Comparison of ENCODE assay signal across 23 cellular contexts in genomic region chr2:171785450-171785849, GRCh38.
"Had no signal": no experiment of that assay in that cellular context is flagged by ENCODE, and none has a peak within 500 bp of the region (broad histone marks: within the 10 kb centered on the region; RNA-seq: fewer than 3 reads in every experiment).

No MANE protein-coding gene starts in this region.

- H3K4me3 ChIP-seq: hepatocyte, left ventricle myocardium inferior, lung, ovary, right atrium auricular region, right lobe of liver, skin epidermis, stomach, testis, thyroid gland, transverse colon, upper lobe of right lung had no signal

- DNase-seq: islet precursor cell; left ventricle myocardium inferior; mesendoderm; naive B cell; natural killer cell; ovary; right lobe of liver; stimulated activated CD4-positive, alpha-beta T cell treated with anti-CD3 and anti-CD28 coated beads, Interleukin-12 subunit alpha, Interleukin-12 subunit beta, amount 100 ng/mL, for 4 hours; stimulated activated CD4-positive, alpha-beta T cell treated with anti-CD3 and anti-CD28 coated beads, Interleukin-15, amount 100 ng/mL, for 24 hours; stimulated activated CD4-positive, alpha-beta T cell treated with anti-CD3 and anti-CD28 coated beads, Interleukin-2, amount 100 ng/mL, for 24 hours; stimulated activated CD4-positive, alpha-beta T cell treated with anti-CD3 and anti-CD28 coated beads, Interleukin-4, amount 100 ng/mL, for 1 hour; stimulated activated naive B cell treated with anti-CD40 and anti-IgM and Interleukin-4, amounts not matched to agents 10 μg/mL and 1 μg/mL and 100 μg/mL, for 72 hours; stimulated activated naive CD8-positive, alpha-beta T cell treated with anti-CD3 and anti-CD28 coated beads, Interleukin-15, Interleukin-2, amounts not matched to agents 100 U/mL and 50 U/mL, for 24 hours; stomach; testis; thyroid gland; transverse colon; upper lobe of right lung had no signal

- H3K79me2 ChIP-seq: hepatocyte had no signal

- H3K9me3 ChIP-seq: left ventricle myocardium inferior, ovary, right atrium auricular region, right lobe of liver, stomach, testis, thyroid gland, transverse colon, upper lobe of right lung had no signal

- H3K27ac ChIP-seq: hepatocyte, left ventricle myocardium inferior, ovary, right atrium auricular region, right lobe of liver, skin epidermis, stomach, testis, thyroid gland, transverse colon, upper lobe of right lung had no signal

- H3K27me3 ChIP-seq: hepatocyte, ovary, right atrium auricular region, right lobe of liver, stomach, testis, thyroid gland, transverse colon, upper lobe of right lung had no signal

- H2AFZ ChIP-seq: hepatocyte had no signal

- H3K4me1 ChIP-seq: left ventricle myocardium inferior, right atrium auricular region, testis, thyroid gland, transverse colon, upper lobe of right lung had no signal

- H3K36me3 ChIP-seq: ovary, right lobe of liver had no signal

- FAIRE-seq: urothelium cell line had no signal

- H3K4me2 ChIP-seq: hepatocyte had no signal
